In genomic region chr10:30756896-30757295, GRCh38 we compare ENCODE assay signal across 19 cellular contexts.
A peak's percentile ranks its signal among the peaks of the same experiment; 100 is the strongest.
DNase-seq lines count a peak whose midpoint lies in the region; ATAC-seq, FAIRE-seq and TF ChIP-seq lines count a peak whose summit lies in the region.
"Had no signal": no experiment of that assay in that cellular context is flagged by ENCODE, and none has a peak within 500 bp of the region (broad histone marks: within the 10 kb centered on the region; RNA-seq: fewer than 3 reads in every experiment).

No MANE protein-coding gene starts in this region.

- no peak for TF ChIP-seq POLR2A in A549 (IDR thresholded peaks at IDR 0.05; ENCODE audit: low read length)

- TF ChIP-seq CTCF in A549 (IDR thresholded peaks at IDR 0.05) (no peak), astrocyte (IDR thresholded peaks at IDR 0.05; ENCODE audit: insufficient read depth, low read depth, low read length) (no peak), osteocyte (IDR thresholded peaks at IDR 0.05) (no peak)
- TF ChIP-seq CTCF in activated CD8-positive, alpha-beta T cell treated with anti-CD3 and anti-CD28 coated beads for 36 hours (IDR thresholded peaks at IDR 0.05): no peak

- CTCF ChIA-PET in A549 (lab: Yijun Ruan, JAX): no interaction called here
- CTCF ChIA-PET in activated CD8-positive, alpha-beta T cell treated with anti-CD3 and anti-CD28 coated beads for 36 hours (lab: Charles Lee): no interaction called here

- H3K4me1 Mint-ChIP-seq in astrocyte (ENCODE audit: low read depth, unreplicated experiment) (no peaks in the 10 kb centered on the region), osteocyte (ENCODE audit: unreplicated experiment) (peaks cover 58% of the 10 kb centered on the region)
- peaks cover 8% of the 10 kb centered on the region for H3K4me1 Mint-ChIP-seq in activated CD8-positive, alpha-beta T cell treated with anti-CD3 and anti-CD28 coated beads for 36 hours (ENCODE audit: low read depth)

- H4K20me1 ChIP-seq in astrocyte (ENCODE audit: insufficient read depth, low read length): no peaks in the 10 kb centered on the region

- POLR2A ChIA-PET in A549 (lab: Yijun Ruan, JAX): no interaction called here
- POLR2A ChIA-PET in activated CD8-positive, alpha-beta T cell treated with anti-CD3 and anti-CD28 coated beads for 36 hours (lab: Charles Lee): no interaction called here

- intact Hi-C loops in activated CD8-positive, alpha-beta T cell treated with anti-CD3 and anti-CD28 coated beads for 36 hours (cut with micrococcal nuclease): no loop called here

- no peak overlapping the region for H3K9ac ChIP-seq in astrocyte (ENCODE audit: low read length)

- H2AFZ ChIP-seq in astrocyte (ENCODE audit: low read depth, low read length): no peak overlapping the region
- H2AFZ ChIP-seq: GM23338 had no signal

- no peak overlapping the region for H3K4me3 ChIP-seq in A549
- H3K4me3 ChIP-seq in astrocyte (ENCODE audit: insufficient read depth, low read depth, low read length): no peak overlapping the region
- H3K4me3 ChIP-seq: GM23338, HAP-1 had no signal

- DNase-seq in A549 (ENCODE audit: low read depth in 1 of 2, low spot score in 1 of 2) (no peak), astrocyte (ENCODE audit: low read depth) (no peak), osteocyte (ENCODE audit: extremely low spot score, unreplicated experiment) (no peak), GDM1 (lab: John Stamatoyannopoulos, UW) (no peak), NCI-H510A (lab: John Stamatoyannopoulos, UW) (no peak)
- DNase-seq in activated CD8-positive, alpha-beta T cell treated with anti-CD3 and anti-CD28 coated beads for 36 hours: no peak
- DNase-seq: 8988T; C1 segment of cervical spinal cord; Calu3; CD4-positive, alpha-beta memory T cell; COR-L47; DMS53; DMS79 treated with DMSO at 0.1 percent for 48 hours; HFFc6 had no signal

- no peak for ATAC-seq in A549
- no peak for ATAC-seq in activated CD8-positive, alpha-beta T cell treated with anti-CD3 and anti-CD28 coated beads for 36 hours
- ATAC-seq: GM23338 had no signal

- H3K36me3 Mint-ChIP-seq in astrocyte (ENCODE audit: low read depth, unreplicated experiment) (no peaks in the 10 kb centered on the region), osteocyte (ENCODE audit: unreplicated experiment) (no peaks in the 10 kb centered on the region)
- peaks cover 3% of the 10 kb centered on the region for H3K36me3 Mint-ChIP-seq in activated CD8-positive, alpha-beta T cell treated with anti-CD3 and anti-CD28 coated beads for 36 hours (ENCODE audit: low read depth)
- H3K36me3 Mint-ChIP-seq: CD4-positive, alpha-beta memory T cell had no signal

- no peaks in the 10 kb centered on the region for H3K79me2 ChIP-seq in astrocyte (ENCODE audit: insufficient read depth, low read length)

- H3K27ac Mint-ChIP-seq in astrocyte (ENCODE audit: unreplicated experiment) (peak overlapping the region; percentile 47), osteocyte (ENCODE audit: unreplicated experiment) (peak overlapping the region; percentile 94)
- no peak overlapping the region for H3K27ac Mint-ChIP-seq in activated CD8-positive, alpha-beta T cell treated with anti-CD3 and anti-CD28 coated beads for 36 hours
- H3K27ac Mint-ChIP-seq: CD4-positive, alpha-beta memory T cell; GM23338; HFFc6 had no signal

- H3K9me3 ChIP-seq in A549 (0 out of 3 replicates have a peak, but pooled peaks cover 2% of the 10 kb centered on the region), astrocyte (ENCODE audit: insufficient read depth, low read depth, low read length) (no peaks in the 10 kb centered on the region)
- H3K9me3 ChIP-seq: HAP-1 had no signal

- FAIRE-seq in A549 (lab: Jason Lieb, UNC) (peak; percentile 7), astrocyte (lab: Jason Lieb, UNC) (no peak)
- FAIRE-seq: GM19239, H54 had no signal

- no peaks in the 10 kb centered on the region for H3K27me3 ChIP-seq in astrocyte (ENCODE audit: insufficient read depth, low read length)

- H3K4me2 ChIP-seq in A549: no peak overlapping the region
- no peak overlapping the region for H3K4me2 ChIP-seq in astrocyte (ENCODE audit: low read length)
- H3K4me2 ChIP-seq: GM23338 had no signal

- H3K27ac ChIP-seq in A549: no peak overlapping the region
- H3K27ac ChIP-seq in astrocyte (ENCODE audit: low read depth, low read length): no peak overlapping the region

- H3K9me3 Mint-ChIP-seq in astrocyte (ENCODE audit: unreplicated experiment): peaks cover 3% of the 10 kb centered on the region
- no peaks in the 10 kb centered on the region for H3K9me3 Mint-ChIP-seq in osteocyte (ENCODE audit: unreplicated experiment)
- H3K9me3 Mint-ChIP-seq in activated CD8-positive, alpha-beta T cell treated with anti-CD3 and anti-CD28 coated beads for 36 hours: peaks cover 4% of the 10 kb centered on the region

- H3K4me1 ChIP-seq in A549: no peaks in the 10 kb centered on the region
- H3K4me1 ChIP-seq in astrocyte (ENCODE audit: insufficient read depth, low read length): peaks cover 5% of the 10 kb centered on the region
- H3K4me1 ChIP-seq: HAP-1 had no signal

- TF ChIP-seq RAD21 in A549 (conservative IDR thresholded peaks at IDR 0.05 in 1 of 2, IDR thresholded peaks at IDR 0.05 in 1 of 2) (no peak), Ishikawa (IDR thresholded peaks at IDR 0.05; ENCODE audit: low read depth) (no peak)

- 68% methylated on average over 3 of the region's 3 CpGs for WGBS in A549 (ENCODE audit: missing lambda C conversion rate)

- TF ChIP-seq EP300 in A549 (IDR thresholded peaks at IDR 0.05) (no peak), Ishikawa (IDR thresholded peaks at IDR 0.05; ENCODE audit: borderline replicate concordance) (no peak)

- H3K36me3 ChIP-seq in astrocyte (ENCODE audit: insufficient read depth, low read length): no peaks in the 10 kb centered on the region
- H3K36me3 ChIP-seq: HAP-1 had no signal

- H3K4me3 Mint-ChIP-seq in astrocyte (ENCODE audit: unreplicated experiment) (no peak overlapping the region), osteocyte (ENCODE audit: unreplicated experiment) (no peak overlapping the region)
- no peak overlapping the region for H3K4me3 Mint-ChIP-seq in activated CD8-positive, alpha-beta T cell treated with anti-CD3 and anti-CD28 coated beads for 36 hours
- H3K4me3 Mint-ChIP-seq: CD4-positive, alpha-beta memory T cell; GM23338; HFFc6 had no signal

- H3K27me3 Mint-ChIP-seq in astrocyte (ENCODE audit: low read depth, unreplicated experiment): peaks cover 17% of the 10 kb centered on the region
- no peaks in the 10 kb centered on the region for H3K27me3 Mint-ChIP-seq in osteocyte (ENCODE audit: unreplicated experiment)
- no peaks in the 10 kb centered on the region for H3K27me3 Mint-ChIP-seq in activated CD8-positive, alpha-beta T cell treated with anti-CD3 and anti-CD28 coated beads for 36 hours

TF ChIP-seq in A549, 52 proteins besides CTCF, POLR2A, EP300 and RAD21:
- TF ChIP-seq, protein P1, sequence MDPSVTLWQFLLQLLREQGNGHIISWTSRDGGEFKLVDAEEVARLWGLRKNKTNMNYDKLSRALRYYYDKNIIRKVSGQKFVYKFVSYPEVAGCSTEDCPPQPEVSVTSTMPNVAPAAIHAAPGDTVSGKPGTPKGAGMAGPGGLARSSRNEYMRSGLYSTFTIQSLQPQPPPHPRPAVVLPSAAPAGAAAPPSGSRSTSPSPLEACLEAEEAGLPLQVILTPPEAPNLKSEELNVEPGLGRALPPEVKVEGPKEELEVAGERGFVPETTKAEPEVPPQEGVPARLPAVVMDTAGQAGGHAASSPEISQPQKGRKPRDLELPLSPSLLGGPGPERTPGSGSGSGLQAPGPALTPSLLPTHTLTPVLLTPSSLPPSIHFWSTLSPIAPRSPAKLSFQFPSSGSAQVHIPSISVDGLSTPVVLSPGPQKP (IDR thresholded peaks at IDR 0.05; ENCODE audit: low read depth, low read length): no peak
- TF ChIP-seq CEBPB (IDR thresholded peaks at IDR 0.05): peak; percentile 37 to 49; a peak in 2 of 4 replicates

TF ChIP-seq in Ishikawa, 13 proteins besides CTCF, POLR2A, EP300 and RAD21:
- TF ChIP-seq CEBPB (IDR thresholded peaks at IDR 0.05): peak; percentile 74
- TF ChIP-seq CREB1 (IDR thresholded peaks at IDR 0.05; ENCODE audit: low read depth): no peak
